11 cellular contexts compared by ENCODE assay signal in the genomic region with DNA sequence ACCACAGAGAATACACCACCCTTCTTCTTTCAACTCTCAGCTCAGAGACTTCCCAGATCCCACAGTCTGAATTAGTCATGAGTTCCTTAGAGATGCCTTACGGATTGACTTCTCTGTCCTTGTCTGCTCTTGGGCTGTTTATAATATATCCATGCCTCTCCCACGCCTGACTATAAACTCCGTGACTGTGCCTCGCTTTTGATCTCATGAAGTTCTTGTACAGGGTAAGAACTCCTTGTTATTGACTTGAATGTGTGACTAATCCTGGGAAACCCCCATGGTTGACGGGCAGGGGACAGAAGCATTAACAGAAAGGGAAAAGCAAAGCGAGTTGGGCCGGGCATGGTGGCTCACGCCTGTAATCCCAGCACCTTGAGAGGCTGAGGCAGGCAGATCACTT.
DNase-seq lines count a peak whose midpoint lies in the region; ATAC-seq and TF ChIP-seq lines count a peak whose summit lies in the region.
"Had no signal": no experiment of that assay in that cellular context is flagged by ENCODE, and none has a peak within 500 bp of the region (broad histone marks: within the 10 kb centered on the region; RNA-seq: fewer than 3 reads in every experiment).

No MANE protein-coding gene starts in this region.

- H2BK120ac ChIP-seq in mesenchymal stem cell (ENCODE audit: low read depth, low read length), result no peak overlapping the region

- ATAC-seq in GM21576 (IDR thresholded peaks at IDR 0.05; ENCODE audit: unreplicated experiment), result no peak

- H3K27ac ChIP-seq in brain microvascular endothelial cell (no peak overlapping the region), mesenchymal stem cell (ENCODE audit: low read length, poor library complexity, severe bottlenecking) (no peak overlapping the region)

- no peaks in the 10 kb centered on the region for H3K36me3 Mint-ChIP-seq in HFFc6 (ENCODE audit: low read depth)

- H2BK15ac ChIP-seq in mesenchymal stem cell (ENCODE audit: low read depth, poor library complexity, severe bottlenecking), result no peak overlapping the region

- H3K4me3 ChIP-seq in BJ (ENCODE audit: low read depth, low read length) (no peak overlapping the region), brain microvascular endothelial cell (ENCODE audit: low read depth, low read length) (no peak overlapping the region), mesenchymal stem cell (ENCODE audit: insufficient read depth in 1 of 2, low read depth in 1 of 2, low read length in 2 of 2) (no peak overlapping the region)

- no peaks in the 10 kb centered on the region for H3K27me3 ChIP-seq in BJ (ENCODE audit: control insufficient read depth, insufficient read depth, low read length)
- H3K27me3 ChIP-seq in brain microvascular endothelial cell (replicated peaks), result no peaks in the 10 kb centered on the region
- H3K27me3 ChIP-seq in mesenchymal stem cell (ENCODE audit: control insufficient read depth in 1 of 2, insufficient read depth in 1 of 2, low read length in 2 of 2), result peaks cover 12 to 15% of the 10 kb centered on the region in 2 experiments

- WGBS in mesenchymal stem cell, result 17% methylated on average over 7 of the region's 8 CpGs

- H2BK12ac ChIP-seq in mesenchymal stem cell (ENCODE audit: low read length in 2 of 2), result no peak overlapping the region

- H3K4me1 ChIP-seq in mesenchymal stem cell (ENCODE audit: control insufficient read depth, insufficient read depth, low read depth, low read length), result peaks cover 4% of the 10 kb centered on the region

- H3K27ac Mint-ChIP-seq in HFFc6, result peak overlapping the region; percentile 62

- H4K91ac ChIP-seq in mesenchymal stem cell (ENCODE audit: low read length), result no peak overlapping the region

- H3K4me3 Mint-ChIP-seq in HFFc6, result peak overlapping the region; percentile 61

- H3K23ac ChIP-seq in mesenchymal stem cell (ENCODE audit: low read length in 2 of 2), result no peak overlapping the region

- no peak overlapping the region for H2AK5ac ChIP-seq in mesenchymal stem cell (ENCODE audit: low read length, severe bottlenecking)

- H3K9me3 ChIP-seq in mesenchymal stem cell (ENCODE audit: control insufficient read depth, low read length), result no peaks in the 10 kb centered on the region

- POLR2A ChIA-PET in BJ (lab: Charles Lee), result interaction anchor here (0.5 kb wide), 1 partner anchor 478 kb away, joined by 6 read pairs; no protein-coding TSS in a partner anchor

- H3K4me1 Mint-ChIP-seq in HFFc6 (ENCODE audit: low read depth), result peaks cover 42% of the 10 kb centered on the region

- no peak overlapping the region for H2BK5ac ChIP-seq in mesenchymal stem cell (ENCODE audit: low read depth, low read length, poor library complexity, severe bottlenecking)

- no peaks in the 10 kb centered on the region for H3K9me3 Mint-ChIP-seq in HFFc6

- no peak overlapping the region for H3K14ac ChIP-seq in mesenchymal stem cell (ENCODE audit: low read length in 2 of 2)

- TF ChIP-seq CTCF in BJ (IDR thresholded peaks at IDR 0.05; ENCODE audit: insufficient read depth, low read depth, low read length), result no peak
- no peak for TF ChIP-seq CTCF in HFFc6 (IDR thresholded peaks at IDR 0.05)
- no peak for TF ChIP-seq CTCF in brain microvascular endothelial cell (IDR thresholded peaks at IDR 0.05; ENCODE audit: low read depth, low read length, missing control alignments)

- H4K8ac ChIP-seq in mesenchymal stem cell (ENCODE audit: low read length), result no peak overlapping the region

- no peak overlapping the region for H3K4me2 ChIP-seq in mesenchymal stem cell (ENCODE audit: low read length, poor library complexity, severe bottlenecking)

- H3K18ac ChIP-seq in mesenchymal stem cell (ENCODE audit: low read depth in 1 of 2, low read length in 2 of 2), result no peak overlapping the region

- no peak overlapping the region for H3K4ac ChIP-seq in mesenchymal stem cell (ENCODE audit: low read depth in 1 of 2, low read length in 2 of 2)

- no peaks in the 10 kb centered on the region for H3K79me1 ChIP-seq in mesenchymal stem cell (replicated peaks; ENCODE audit: low read length, poor library complexity, severe bottlenecking)

- DNase-seq in BJ (ENCODE audit: low read depth) (peak; percentile 97), HFFc6 (peak; percentile 83), brain microvascular endothelial cell (peak; percentile 82), mesenchymal stem cell (peak; percentile 100), activated gamma-delta T cell (lab: John Stamatoyannopoulos, UW) (no peak), COLO829 (ENCODE audit: low spot score) (no peak), NCI-H1105 treated with DMSO at 0.1 percent for 48 hours (lab: John Stamatoyannopoulos, UW) (no peak)
- DNase-seq: activated effector memory CD4-positive, alpha-beta T cell treated with anti-CD3 and anti-CD28 coated beads, Interleukin-2, amount 50 U/mL, for 16 hours; NCI-H1930; stimulated activated naive CD4-positive, alpha-beta T cell had no signal

- no peak overlapping the region for H3K9ac ChIP-seq in mesenchymal stem cell (ENCODE audit: low read length)

- in situ Hi-C loops in brain microvascular endothelial cell (cut with HindIII; ENCODE audit: low pct_ligation_motif_present, low sequenced_read_pairs), result no loop called here

- no peak overlapping the region for H2AFZ ChIP-seq in mesenchymal stem cell (ENCODE audit: low read depth, low read length)

- CTCF ChIA-PET in BJ (lab: Yijun Ruan, JAX), result interaction anchor here (4.5 to 5.9 kb wide), 3 partner anchors 14 to 158 kb away, joined by 18 to 54 read pairs (median 34); no protein-coding TSS in a partner anchor

- H3K27me3 Mint-ChIP-seq in HFFc6 (ENCODE audit: insufficient read depth), result peaks cover 10% of the 10 kb centered on the region

- H3K36me3 ChIP-seq in BJ (ENCODE audit: control insufficient read depth, insufficient read depth, low read length) (no peaks in the 10 kb centered on the region), brain microvascular endothelial cell (replicated peaks) (no peaks in the 10 kb centered on the region), mesenchymal stem cell (ENCODE audit: control insufficient read depth in 1 of 2, insufficient read depth in 2 of 2, low read depth in 1 of 2, low read length in 2 of 2) (no peaks in the 10 kb centered on the region)

Comparison
In these comparisons a context has a peak if more than half of its experiments do, and no peak if none do; other contexts are left out.
1. DNase-seq: peak in BJ (single experiment), HFFc6 (single experiment), brain microvascular endothelial cell (single experiment) and mesenchymal stem cell (single experiment); none in activated gamma-delta T cell (single experiment), COLO829 (single experiment) and NCI-H1105 treated with DMSO at 0.1 percent for 48 hours (single experiment).